1 cellular context compared by ENCODE assay signal in genomic region chr21:34835526-34835925, GRCh38.
TF ChIP-seq lines count a peak whose summit lies in the region.

No MANE protein-coding gene starts in this region.

TF ChIP-seq in WTC11, 78 proteins besides CTCF, POLR2A, EP300 and RAD21 (continued from another document):
- TF ChIP-seq STAT6 (CRISPR knock-in tag; conservative IDR thresholded peaks at IDR 0.05; ENCODE audit: low read depth) (no peak), IRF1 (CRISPR knock-in tag; IDR thresholded peaks at IDR 0.05) (no peak), ATF3 (CRISPR knock-in tag; conservative IDR thresholded peaks at IDR 0.05) (no peak), TEAD1 (CRISPR knock-in tag; IDR thresholded peaks at IDR 0.05) (no peak), FOXK1 (CRISPR knock-in tag; IDR thresholded peaks at IDR 0.05) (no peak), CBFB (CRISPR knock-in tag; IDR thresholded peaks at IDR 0.05; ENCODE audit: low read depth) (no peak), SP1 (CRISPR knock-in tag; conservative IDR thresholded peaks at IDR 0.05) (no peak), ZMAT4 (CRISPR knock-in tag; IDR thresholded peaks at IDR 0.05) (no peak)
